Comparison of ENCODE assay signal across 28 cellular contexts in genomic region chr3:99186016-99186415, GRCh38.
"Had no signal": no experiment of that assay in that cellular context is flagged by ENCODE, and none has a peak within 500 bp of the region (broad histone marks: within the 10 kb centered on the region; RNA-seq: fewer than 3 reads in every experiment).

No MANE protein-coding gene starts in this region.

- H3K4me3 Mint-ChIP-seq: activated B cell treated with CpG ODN at 0.5 μM for 24 hours; activated CD8-positive, alpha-beta T cell treated with anti-CD3 and anti-CD28 coated beads for 36 hours; activated naive CD8-positive, alpha-beta T cell; activated T-cell treated with anti-CD3 and anti-CD28 coated beads, Interleukin-2, amount 50 U/mL, for 4 hours; activated T-helper 17 cell treated with anti-CD3 and anti-CD28 coated beads, Interleukin-2, amount 50 U/mL, for 72 hours; central memory CD8-positive, alpha-beta T cell; endodermal cell; T-helper 17 cell; T-helper 2 cell treated with Interferon-gamma antibody and Interleukin-4, amounts not matched to agents 5 μg/mL and 100 μg/mL, for 36 hours had no signal

- H3K9me3 Mint-ChIP-seq: activated B cell treated with CpG ODN at 0.5 μM for 24 hours; endodermal cell; T-helper 2 cell treated with Interferon-gamma antibody and Interleukin-4, amounts not matched to agents 5 μg/mL and 100 μg/mL, for 36 hours had no signal

- H3K27ac Mint-ChIP-seq: activated B cell treated with CpG ODN at 0.5 μM for 24 hours; activated CD8-positive, alpha-beta T cell treated with anti-CD3 and anti-CD28 coated beads for 36 hours; activated naive CD8-positive, alpha-beta T cell; activated T-helper 17 cell treated with anti-CD3 and anti-CD28 coated beads, Interleukin-2, amount 50 U/mL, for 72 hours; endodermal cell; T-helper 17 cell; T-helper 2 cell treated with Interferon-gamma antibody and Interleukin-4, amounts not matched to agents 5 μg/mL and 100 μg/mL, for 36 hours had no signal

- H3K36me3 ChIP-seq: brain microvascular endothelial cell, WERI-Rb-1 had no signal

- H3K27me3 ChIP-seq: brain microvascular endothelial cell had no signal

- H3K27me3 Mint-ChIP-seq: activated B cell treated with CpG ODN at 0.5 μM for 24 hours; activated CD8-positive, alpha-beta T cell treated with anti-CD3 and anti-CD28 coated beads for 36 hours; activated naive CD8-positive, alpha-beta T cell; activated T-helper 17 cell treated with anti-CD3 and anti-CD28 coated beads, Interleukin-2, amount 50 U/mL, for 72 hours; central memory CD8-positive, alpha-beta T cell; T-helper 17 cell had no signal

- H3K27ac ChIP-seq: brain microvascular endothelial cell, WERI-Rb-1 had no signal

- H3K4me1 Mint-ChIP-seq: activated B cell treated with CpG ODN at 0.5 μM for 24 hours; activated T-helper 17 cell treated with anti-CD3 and anti-CD28 coated beads, Interleukin-2, amount 50 U/mL, for 72 hours; central memory CD8-positive, alpha-beta T cell; endodermal cell; T-helper 17 cell had no signal

- H3K36me3 Mint-ChIP-seq: activated naive CD8-positive, alpha-beta T cell had no signal

- DNase-seq: activated B cell treated with CpG ODN at 0.5 μM for 24 hours; activated CD4-positive, alpha-beta T cell treated with anti-CD3 and anti-CD28 coated beads for 48 hours; activated CD4-positive, alpha-beta T cell treated with anti-CD3 and anti-CD28 coated beads, Interleukin-2, amount 50 U/mL, for 1 hour; activated CD4-positive, alpha-beta T cell treated with anti-CD3 and anti-CD28 coated beads, Interleukin-2, amount 50 U/mL, for 48 hours; activated CD8-positive, alpha-beta memory T cell treated with anti-CD3 and anti-CD28 coated beads for 24 hours; activated CD8-positive, alpha-beta T cell treated with anti-CD3 and anti-CD28 coated beads for 36 hours; activated effector memory CD4-positive, alpha-beta T cell treated with Interleukin-2 at 50 U/mL for 16 hours; activated gamma-delta T cell treated with Interleukin-2 at 50 U/mL for 16 hours; activated naive CD4-positive, alpha-beta T cell treated with anti-CD3 and anti-CD28 coated beads, Interleukin-2, amount 50 U/mL, for 16 hours; activated naive CD4-positive, alpha-beta T cell treated with Interleukin-2 at 50 U/mL for 16 hours; activated T-cell treated with anti-CD3 and anti-CD28 coated beads, Interleukin-2, amount 50 U/mL, for 4 hours; amniotic stem cell; anterior cingulate cortex; brain microvascular endothelial cell; cortex of kidney; effector CD8-positive, alpha-beta T cell; endodermal cell; foreskin fibroblast; T-helper 1 cell; T-helper 17 cell; T1000; WERI-Rb-1 had no signal

- ATAC-seq: activated CD4-positive, CD25-positive, alpha-beta regulatory T cell treated with anti-CD3 and anti-CD28 coated beads, Interleukin-2, amount 50 U/mL, for 24 hours; activated CD8-positive, alpha-beta T cell treated with anti-CD3 and anti-CD28 coated beads for 36 hours; activated T-cell treated with anti-CD3 and anti-CD28 coated beads, Interleukin-2, amount 50 U/mL, for 4 hours; activated T-helper 17 cell treated with anti-CD3 and anti-CD28 coated beads, Interleukin-2, amount 50 U/mL, for 72 hours; esophagus mucosa; T-helper 17 cell had no signal
